Comparison of ENCODE assay signal across 16 cellular contexts in genomic region chr2:237736783-237737182, GRCh38.
DNase-seq lines count a peak whose midpoint lies in the region; ATAC-seq, FAIRE-seq and TF ChIP-seq lines count a peak whose summit lies in the region.
"Had no signal": no experiment of that assay in that cellular context is flagged by ENCODE, and none has a peak within 500 bp of the region (broad histone marks: within the 10 kb centered on the region; RNA-seq: fewer than 3 reads in every experiment).

No MANE protein-coding gene starts in this region.

- peak overlapping the region; percentile 14 for H3K4me3 Mint-ChIP-seq in mesothelial cell of epicardium
- H3K4me3 Mint-ChIP-seq in immature natural killer cell, result no peak overlapping the region
- H3K4me3 Mint-ChIP-seq: activated B cell treated with CpG ODN at 0.5 μM for 24 hours had no signal

- no peak for TF ChIP-seq EP300 in GM12878 (IDR thresholded peaks at IDR 0.05; ENCODE audit: borderline replicate concordance in 1 of 2, control insufficient read depth in 1 of 2, low read depth in 2 of 2, low read length in 2 of 2)

- H3K14ac ChIP-seq in IMR-90 (replicated peaks; ENCODE audit: low read depth, low read length), result peak overlapping the region; percentile 25; the same call in 1 of the 2 replicates

- H3K4ac ChIP-seq in IMR-90 (ENCODE audit: low read depth, low read length), result peak overlapping the region; percentile 37

- no TSS peak for BruUV-seq in IMR-90 (replicated peaks; lab: Mats Ljungman, UMichigan)
- BruUV-seq in GM12878 (replicated peaks; lab: Mats Ljungman, UMichigan), result no TSS peak

- H3K36me3 ChIP-seq in IMR-90 (ENCODE audit: control insufficient read depth, insufficient read depth, low read length) (peaks cover 24% of the 10 kb centered on the region), GM12878 (ENCODE audit: control insufficient read depth in 2 of 2, insufficient read depth in 2 of 2, low read length in 1 of 2) (peaks cover 15 to 17% of the 10 kb centered on the region in 2 experiments), spleen (peaks cover 0 to 65% (median 15%) of the 10 kb centered on the region in 6 donors)

- H2AK5ac ChIP-seq in IMR-90 (ENCODE audit: low read depth, low read length), result no peak overlapping the region

- DNase-seq in IMR-90 (no peak), GM12878 (ENCODE audit: low read depth, low spot score) (no peak), mesothelial cell of epicardium (ENCODE audit: low spot score in 2 of 2, unreplicated experiment in 2 of 2) (no peak), spleen (no peak), HK-2 (ENCODE audit: unreplicated experiment) (no peak), immature natural killer cell (no peak)
- DNase-seq: activated B cell treated with CpG ODN at 0.5 μM for 24 hours; DMS79 treated with DMSO at 0.1 percent for 48 hours; MV-4-11; NCI-H774; Peyer's patch; stimulated activated CD4-positive, alpha-beta T cell treated with anti-CD3 and anti-CD28 coated beads, Interleukin-4, amount 100 ng/mL, for 24 hours had no signal

- CTCF ChIA-PET in IMR-90 (lab: Yijun Ruan, JAX), result interaction anchor here (0.5 kb wide), 1 partner anchor 155 kb away, joined by 3 read pairs; no protein-coding TSS in a partner anchor
- CTCF ChIA-PET in GM12878 (lab: Yijun Ruan, JAX), result interaction anchor here (0.7 to 2.6 kb wide), 4 partner anchors 9 to 64 kb away, joined by 3 to 15 read pairs (median 3); no protein-coding TSS in a partner anchor

- H3K27ac Mint-ChIP-seq in mesothelial cell of epicardium, result peak overlapping the region; percentile 88
- peak overlapping the region in 2 of 6 donors; percentile 45 to 55 for H3K27ac Mint-ChIP-seq in immature natural killer cell
- H3K27ac Mint-ChIP-seq: activated B cell treated with CpG ODN at 0.5 μM for 24 hours had no signal

- H2BK15ac ChIP-seq in IMR-90 (ENCODE audit: low read depth, low read length), result no peak overlapping the region

- H3K27me3 ChIP-seq in IMR-90 (ENCODE audit: control insufficient read depth, insufficient read depth, low read length), result no peaks in the 10 kb centered on the region
- no peaks in the 10 kb centered on the region for H3K27me3 ChIP-seq in GM12878 (replicated peaks in 1 of 2; ENCODE audit: control insufficient read depth in 2 of 2, insufficient read depth in 2 of 2, low read length in 1 of 2)
- no peaks in the 10 kb centered on the region for H3K27me3 ChIP-seq in spleen (replicated peaks in 1 of 7)
- H3K27me3 ChIP-seq: BLaER1, Peyer's patch had no signal

- H3K9me3 ChIP-seq in IMR-90 (ENCODE audit: control insufficient read depth, insufficient read depth, low read length), result no peaks in the 10 kb centered on the region
- H3K9me3 ChIP-seq in GM12878 (replicated peaks; ENCODE audit: control insufficient read depth, insufficient read depth, low read length), result no peaks in the 10 kb centered on the region
- no peaks in the 10 kb centered on the region for H3K9me3 ChIP-seq in spleen
- H3K9me3 ChIP-seq: BLaER1, Peyer's patch had no signal

- H3K9me1 ChIP-seq in IMR-90 (ENCODE audit: insufficient read depth, low read length), result peaks cover 29% of the 10 kb centered on the region

- RAD21 ChIA-PET in GM12878 (lab: Charles Lee; ENCODE audit: unreplicated experiment), result no interaction called here

- H3K18ac ChIP-seq in IMR-90 (ENCODE audit: low read depth, low read length), result no peak overlapping the region; the same call in 1 of the 2 replicates

- H3K9ac ChIP-seq in IMR-90 (ENCODE audit: low read depth, low read length), result no peak overlapping the region
- H3K9ac ChIP-seq in GM12878 (ENCODE audit: control insufficient read depth, insufficient read depth, low read length), result no peak overlapping the region
- H3K9ac ChIP-seq: BLaER1 had no signal

- ATAC-seq in IMR-90 (ENCODE audit: low read depth) (no peak), GM12878 (no peak), HG02588 (IDR thresholded peaks at IDR 0.05; ENCODE audit: unreplicated experiment) (no peak)

- POLR2A ChIA-PET in IMR-90 (lab: Charles Lee; ENCODE audit: unreplicated experiment), result no interaction called here
- POLR2A ChIA-PET in GM12878 (lab: Charles Lee), result no interaction called here

- H2AFZ ChIP-seq in IMR-90 (replicated peaks; ENCODE audit: low read length, poor library complexity) (no peak overlapping the region), GM12878 (ENCODE audit: control insufficient read depth, low read depth, low read length) (no peak overlapping the region)

- H4K5ac ChIP-seq in IMR-90 (ENCODE audit: low read depth, low read length), result no peak overlapping the region; the same call in 1 of the 2 replicates

- H3K27me3 Mint-ChIP-seq in mesothelial cell of epicardium (ENCODE audit: low read depth) (no peaks in the 10 kb centered on the region), immature natural killer cell (ENCODE audit: low read depth in 3 of 3) (peaks cover 0 to 8% (median 3%) of the 10 kb centered on the region in 3 donors)
- H3K27me3 Mint-ChIP-seq: activated B cell treated with CpG ODN at 0.5 μM for 24 hours had no signal

- H3K23ac ChIP-seq in IMR-90 (ENCODE audit: low read depth, low read length), result no peak overlapping the region

- H3K36me3 Mint-ChIP-seq in mesothelial cell of epicardium (peaks cover 3% of the 10 kb centered on the region), immature natural killer cell (peaks cover 0 to 10% (median 7%) of the 10 kb centered on the region in 3 donors)

- peaks cover 44 to 89% of the 10 kb centered on the region in 2 experiments for H3K79me1 ChIP-seq in IMR-90 (ENCODE audit: low read depth in 1 of 2, low read length in 2 of 2)

- dilution Hi-C loops in IMR-90 (cut with HindIII; ENCODE audit: low sequenced_read_pairs, unreplicated experiment), result no loop called here

- in situ Hi-C loops in IMR-90 (cut with MboI; ENCODE audit: low sequenced_read_pairs), result loop anchor here (25.0 kb wide), 1 partner anchor 624 kb away; no protein-coding TSS in a partner anchor
- in situ Hi-C loops in GM12878 (cut with MboI), result no loop called here

- no peak overlapping the region for H3K4me3 ChIP-seq in IMR-90 (ENCODE audit: insufficient read depth, low read depth, low read length)
- no peak overlapping the region for H3K4me3 ChIP-seq in GM12878
- H3K4me3 ChIP-seq in spleen, result no peak overlapping the region
- H3K4me3 ChIP-seq: BLaER1, Peyer's patch had no signal

- no peak for FAIRE-seq in GM12878 (lab: Jason Lieb, UNC)
- FAIRE-seq: H54, islet of Langerhans had no signal

- peaks cover 15% of the 10 kb centered on the region for H3K79me2 ChIP-seq in GM12878 (ENCODE audit: control insufficient read depth, insufficient read depth, low read length)

- SMC1A ChIA-PET in GM12878 (lab: Charles Lee; ENCODE audit: uncharacterized antibody, unreplicated experiment), result interaction anchor here (2.4 kb wide), 1 partner anchor 65 kb away, joined by 8 read pairs; no protein-coding TSS in a partner anchor

- TF ChIP-seq CTCF in IMR-90 (conservative IDR thresholded peaks at IDR 0.05; ENCODE audit: low read depth, low read length) (no peak), GM12878 (IDR thresholded peaks at IDR 0.05 in 2 of 3, conservative IDR thresholded peaks at IDR 0.05 in 1 of 3; ENCODE audit: control insufficient read depth in 2 of 3, extremely low read depth in 1 of 3, insufficient read depth in 1 of 3, low read depth in 3 of 3, low read length in 3 of 3) (no peak), mesothelial cell of epicardium (IDR thresholded peaks at IDR 0.05; ENCODE audit: unreplicated experiment) (no peak), spleen (IDR thresholded peaks at IDR 0.05 in 8 of 11, conservative IDR thresholded peaks at IDR 0.05 in 3 of 11) (no peak)

- H3K4me2 ChIP-seq in IMR-90 (ENCODE audit: low read depth, low read length) (no peak overlapping the region), GM12878 (ENCODE audit: control insufficient read depth, insufficient read depth) (no peak overlapping the region)
- H3K4me2 ChIP-seq: BLaER1 had no signal

- H3K27ac ChIP-seq in IMR-90 (ENCODE audit: insufficient read depth, low read length) (peak overlapping the region; percentile 59; the same call in 1 of the 2 replicates), GM12878 (ENCODE audit: control insufficient read depth, insufficient read depth) (no peak overlapping the region), spleen (peak overlapping the region in 5 of 8 donors; percentile 19 to 67 (median 38))
- H3K27ac ChIP-seq: BLaER1 had no signal

- no peak overlapping the region for H4K8ac ChIP-seq in IMR-90 (ENCODE audit: low read depth in 2 of 2, low read length in 2 of 2)

- 100% methylated on average over 5 of the region's 13 CpGs; no CpG with 5 or more reads in 1 of the 2 experiments for WGBS in IMR-90 (ENCODE audit: extremely low coverage in 2 of 2, insufficient read length in 1 of 2), 2 experiments
- WGBS in GM12878 (ENCODE audit: insufficient coverage, insufficient replicate concordance, low lambda C conversion rate, missing lambda C conversion rate), result 99% methylated on average over 13 of the region's 13 CpGs
- WGBS in spleen, 5 donors, result 84 to 96% (median 89%) methylated on average over 12 to 13 of the region's 13 CpGs

- no peak for TF ChIP-seq RAD21 in IMR-90 (IDR thresholded peaks at IDR 0.05; ENCODE audit: low read length)
- no peak for TF ChIP-seq RAD21 in GM12878 (IDR thresholded peaks at IDR 0.05; ENCODE audit: insufficient read depth, low read depth, low read length)

- no peak for TF ChIP-seq POLR2A in IMR-90 (IDR thresholded peaks at IDR 0.05; ENCODE audit: low read depth, low read length)
- TF ChIP-seq POLR2A in GM12878 (IDR thresholded peaks at IDR 0.05; ENCODE audit: low read depth, low read length), result peak; percentile 42; the same call in 1 of the 2 replicates
- no peak for TF ChIP-seq POLR2A in spleen (IDR thresholded peaks at IDR 0.05)

- 0 out of 2 replicates have a peak overlapping the region, but pooled peaks have one; percentile 11 for H4K91ac ChIP-seq in IMR-90 (ENCODE audit: insufficient read depth, low read depth, low read length)

- peaks cover 59% of the 10 kb centered on the region for H3K4me1 Mint-ChIP-seq in mesothelial cell of epicardium
- H3K4me1 Mint-ChIP-seq in immature natural killer cell, result peaks cover 52 to 80% of the 10 kb centered on the region in 2 donors

- H3K56ac ChIP-seq in IMR-90 (ENCODE audit: extremely low read depth, insufficient read depth, low read length), result no peak overlapping the region

- peaks cover 26% of the 10 kb centered on the region for H3K4me1 ChIP-seq in IMR-90 (ENCODE audit: control insufficient read depth, insufficient read depth, low read length)
- no peaks in the 10 kb centered on the region for H3K4me1 ChIP-seq in GM12878 (ENCODE audit: control insufficient read depth, insufficient read depth, low read length)
- H3K4me1 ChIP-seq in spleen, result peaks cover 22 to 99% (median 76%) of the 10 kb centered on the region in 6 donors

- H2BK20ac ChIP-seq in IMR-90 (ENCODE audit: low read depth, low read length), result no peak overlapping the region

- intact Hi-C loops in IMR-90 (cut with micrococcal nuclease) (no loop called here), GM12878 (cut with micrococcal nuclease; ENCODE audit: unreplicated experiment) (no loop called here), spleen (cut with DNase I; ENCODE audit: low total_unique reads) (no loop called here)

- H2BK5ac ChIP-seq in IMR-90 (ENCODE audit: low read depth, low read length, poor library complexity, severe bottlenecking), result no peak overlapping the region

- no peak overlapping the region for H2AK9ac ChIP-seq in IMR-90 (replicated peaks; ENCODE audit: low read depth, low read length, poor library complexity)

- H3K9me3 Mint-ChIP-seq in mesothelial cell of epicardium, result no peaks in the 10 kb centered on the region
- no peaks in the 10 kb centered on the region for H3K9me3 Mint-ChIP-seq in immature natural killer cell
- H3K9me3 Mint-ChIP-seq: activated B cell treated with CpG ODN at 0.5 μM for 24 hours had no signal

- H2BK120ac ChIP-seq in IMR-90 (ENCODE audit: low read depth, low read length), result no peak overlapping the region

- H4K20me1 ChIP-seq in IMR-90 (ENCODE audit: insufficient read depth, low read length), result peaks cover 52% of the 10 kb centered on the region
- peaks cover 3% of the 10 kb centered on the region; the same call in 1 of the 2 replicates for H4K20me1 ChIP-seq in GM12878 (ENCODE audit: control insufficient read depth, insufficient read depth)
